In genomic region chr9:37801287-37801850, GRCh38 we compare ENCODE assay signal across 8 cellular contexts. TPM values are rescaled to one million over a fixed set of nuclear protein-coding genes. Genes with fewer than 3 reads are reported as not detected.
DNase-seq lines count a peak whose midpoint lies in the region; ATAC-seq, FAIRE-seq and TF ChIP-seq lines count a peak whose summit lies in the region.

No MANE protein-coding gene starts in this region.

- TF ChIP-seq CTCF in A549 (IDR thresholded peaks at IDR 0.05): no peak
- TF ChIP-seq CTCF in mesothelial cell of epicardium (IDR thresholded peaks at IDR 0.05; ENCODE audit: unreplicated experiment): no peak

- H3K27me3 Mint-ChIP-seq in mesothelial cell of epicardium (ENCODE audit: low read depth): no peaks in the 10 kb centered on the region

- WGBS in A549 (ENCODE audit: missing lambda C conversion rate): 1% methylated on average over 15 of the region's 45 CpGs
- WGBS in ectodermal cell, 2 experiments: 1 to 2% methylated on average over 45 of the region's 45 CpGs
- WGBS in thymus: 3% methylated on average over 45 of the region's 45 CpGs

- H3K36me3 ChIP-seq in ectodermal cell (ENCODE audit: control insufficient read depth, insufficient read depth, low read length) (no peaks in the 10 kb centered on the region), thymus (ENCODE audit: control insufficient read depth, insufficient read depth) (peaks cover 2% of the 10 kb centered on the region)

- ATAC-seq in A549: peak; percentile 51 to 68
- ATAC-seq in GM18868 (IDR thresholded peaks at IDR 0.05; ENCODE audit: unreplicated experiment): peak; percentile 48
- ATAC-seq in HG03097 (IDR thresholded peaks at IDR 0.05; ENCODE audit: low FRiP score, unreplicated experiment): peak; percentile 30
- peak; percentile 70 for ATAC-seq in SK-N-SH treated with all-trans-retinoic acid at 6 μM for 48 hours

- peaks cover 4% of the 10 kb centered on the region for H3K9me3 Mint-ChIP-seq in mesothelial cell of epicardium

- H3K27me3 ChIP-seq in ectodermal cell (ENCODE audit: control insufficient read depth, insufficient read depth, low read length, poor library complexity, severe bottlenecking) (no peaks in the 10 kb centered on the region), thymus (ENCODE audit: control insufficient read depth, insufficient read depth) (no peaks in the 10 kb centered on the region)

- DNase-seq in A549 (ENCODE audit: low read depth in 1 of 2, low spot score in 1 of 2): peak in 1 of 2 experiments; percentile 12
- peak in 1 of 2 experiments; percentile 22 for DNase-seq in mesothelial cell of epicardium (ENCODE audit: low spot score in 2 of 2, unreplicated experiment in 2 of 2)
- DNase-seq in MV-4-11 (lab: John Stamatoyannopoulos, UW): no peak

- H3K27ac ChIP-seq in A549 (peak overlapping the region; percentile 93 to 98), ectodermal cell (ENCODE audit: insufficient read depth, low read depth, low read length, poor library complexity, severe bottlenecking) (no peak overlapping the region), thymus (ENCODE audit: low read depth) (peak overlapping the region; percentile 52)

- TF ChIP-seq RAD21 in A549 (conservative IDR thresholded peaks at IDR 0.05 in 1 of 2, IDR thresholded peaks at IDR 0.05 in 1 of 2): no peak

- FAIRE-seq in A549 (lab: Jason Lieb, UNC): no peak

- CTCF ChIA-PET in A549 (lab: Yijun Ruan, JAX): interaction anchor here (0.9 to 1.8 kb wide), 4 partner anchors 16 to 319 kb away, joined by 4 to 9 read pairs (median 6); partner anchors contain the start of gene EXOSC3

- peak overlapping the region; percentile 95 for H3K4me3 Mint-ChIP-seq in mesothelial cell of epicardium

- H3K4me3 ChIP-seq in A549: peak overlapping the region; percentile 86
- H3K4me3 ChIP-seq in ectodermal cell (ENCODE audit: insufficient read depth, low read depth, low read length): peak overlapping the region; percentile 66
- H3K4me3 ChIP-seq in thymus (ENCODE audit: low read length): peak overlapping the region; percentile 96

- TF ChIP-seq POLR2A in A549 (IDR thresholded peaks at IDR 0.05; ENCODE audit: low read length): 0 out of 2 replicates have a peak, but pooled peaks have one; percentile 6

- H3K27ac Mint-ChIP-seq in mesothelial cell of epicardium: peak overlapping the region; percentile 84

- H3K4me1 ChIP-seq in A549 (peaks cover 21% of the 10 kb centered on the region), ectodermal cell (ENCODE audit: control insufficient read depth, insufficient read depth, low read length) (peaks cover 7% of the 10 kb centered on the region), thymus (ENCODE audit: control insufficient read depth, insufficient read depth, low read length) (peaks cover 18% of the 10 kb centered on the region)

- peak overlapping the region; percentile 91 for H3K4me2 ChIP-seq in A549

- H3K36me3 Mint-ChIP-seq in mesothelial cell of epicardium: peaks cover 6% of the 10 kb centered on the region

- no peak for TF ChIP-seq EP300 in A549 (IDR thresholded peaks at IDR 0.05)

- H3K4me1 Mint-ChIP-seq in mesothelial cell of epicardium: peaks cover 28% of the 10 kb centered on the region

- POLR2A ChIA-PET in A549 (lab: Yijun Ruan, JAX): interaction anchor here (0.6 to 4.9 kb wide), 5 partner anchors 10 to 209 kb away, joined by 3 to 40 read pairs (median 7); partner anchors contain the start of genes EXOSC3 and TOMM5

- H3K9me3 ChIP-seq in A549: no peaks in the 10 kb centered on the region
- H3K9me3 ChIP-seq in ectodermal cell (ENCODE audit: control insufficient read depth, low read length): no peaks in the 10 kb centered on the region
- H3K9me3 ChIP-seq in thymus (ENCODE audit: control insufficient read depth): no peaks in the 10 kb centered on the region

TF ChIP-seq in A549, 52 proteins besides CTCF, POLR2A, EP300 and RAD21 (continues in another document):
- TF ChIP-seq PBX3 (IDR thresholded peaks at IDR 0.05): no peak
- TF ChIP-seq NFE2L2 (conservative IDR thresholded peaks at IDR 0.05; ENCODE audit: low read length): no peak
- no peak for TF ChIP-seq USF2 (IDR thresholded peaks at IDR 0.05)
- no peak for TF ChIP-seq HOXB13 (CRISPR knock-in tag; IDR thresholded peaks at IDR 0.05; ENCODE audit: low read depth)
- TF ChIP-seq RNF2 (IDR thresholded peaks at IDR 0.05; ENCODE audit: borderline replicate concordance, low read depth): no peak
- TF ChIP-seq FOSB (CRISPR knock-in tag; IDR thresholded peaks at IDR 0.05): no peak

TF ChIP-seq in SK-N-SH treated with all-trans-retinoic acid at 6 μM for 48 hours, 23 proteins besides CTCF, POLR2A, EP300 and RAD21 (continues in another document):
- TF ChIP-seq OSR1 (CRISPR knock-in tag; IDR thresholded peaks at IDR 0.05): no peak
- no peak for TF ChIP-seq CSDC2 (CRISPR knock-in tag; IDR thresholded peaks at IDR 0.05)
- TF ChIP-seq SNAI2 (CRISPR knock-in tag; IDR thresholded peaks at IDR 0.05): no peak
- no peak for TF ChIP-seq BACH2 (CRISPR knock-in tag; IDR thresholded peaks at IDR 0.05; ENCODE audit: borderline replicate concordance)
- TF ChIP-seq GLIS3 (CRISPR knock-in tag; IDR thresholded peaks at IDR 0.05): no peak
- TF ChIP-seq ZFP30 (CRISPR knock-in tag; IDR thresholded peaks at IDR 0.05): no peak
- no peak for TF ChIP-seq ZNF565 (CRISPR knock-in tag; conservative IDR thresholded peaks at IDR 0.05; ENCODE audit: low read depth)
- no peak for TF ChIP-seq TOX (CRISPR knock-in tag; IDR thresholded peaks at IDR 0.05; ENCODE audit: borderline replicate concordance)
- TF ChIP-seq ESRRG (CRISPR knock-in tag; IDR thresholded peaks at IDR 0.05): no peak
- TF ChIP-seq RARB (CRISPR knock-in tag; IDR thresholded peaks at IDR 0.05): no peak
- TF ChIP-seq ZNF8 (CRISPR knock-in tag; IDR thresholded peaks at IDR 0.05): no peak
- no peak for TF ChIP-seq ARNTL (CRISPR knock-in tag; IDR thresholded peaks at IDR 0.05; ENCODE audit: borderline replicate concordance, low read depth)
- TF ChIP-seq POU6F1 (CRISPR knock-in tag; IDR thresholded peaks at IDR 0.05; ENCODE audit: borderline replicate concordance, low read depth): no peak

RNA-seq across cellular contexts. Expression of gene DCAF10, which starts 0.8 kb away (rescaled TPM):
- 25.8 and 33.1 TPM in 2 replicates for polyA plus RNA-seq in A549 (2011; rRNA removed)
- 5.4 and 7.3 TPM in 2 replicates for polyA plus RNA-seq in A549 (2012; cell fraction: cytosol; rRNA removed)
- polyA plus RNA-seq in A549 (2012; cell fraction: nucleus; rRNA removed): 3.8 and 4.1 TPM in 2 replicates
- polyA plus RNA-seq in A549 (2017; fragmentation: RNase III; extraction: RNeasy Plus Mini Kit Qiagen cat#74134 plus additional on column Dnase treatment): 10.9 to 12.4 TPM (median 11.5 TPM) in 3 replicates
- polyA minus RNA-seq in A549 (2011; rRNA and poly(A)+ RNA removed): 39.3 and 39.9 TPM in 2 replicates
- 20.5 TPM for polyA plus RNA-seq in ectodermal cell (2013, experiment 1 of 4)
- 18.6 TPM for polyA plus RNA-seq in ectodermal cell (2013, experiment 2 of 4)
- polyA plus RNA-seq in ectodermal cell (2013, experiment 3 of 4): 21.2 TPM
- polyA plus RNA-seq in ectodermal cell (2013, experiment 4 of 4): 21.7 TPM
- 30.9 to 32.8 TPM (median 31.4 TPM) in 3 replicates for total RNA-seq in mesothelial cell of epicardium
- 7.6 TPM for polyA plus RNA-seq in thymus

RNA-seq across cellular contexts. Expression of gene EXOSC3, which starts 16.5 kb away (rescaled TPM):
- polyA plus RNA-seq in A549 (2011; rRNA removed): 40.7 and 63.2 TPM in 2 replicates
- 79.6 and 87.2 TPM in 2 replicates for polyA plus RNA-seq in A549 (2012; cell fraction: cytosol; rRNA removed)
- polyA plus RNA-seq in A549 (2012; cell fraction: nucleus; rRNA removed): 43.8 and 66.7 TPM in 2 replicates
- polyA plus RNA-seq in A549 (2017; fragmentation: RNase III; extraction: RNeasy Plus Mini Kit Qiagen cat#74134 plus additional on column Dnase treatment): 72.2 to 77.1 TPM (median 72.4 TPM) in 3 replicates
- 22.9 and 23.8 TPM in 2 replicates for polyA minus RNA-seq in A549 (2011; rRNA and poly(A)+ RNA removed)
- 60.3 TPM for polyA plus RNA-seq in ectodermal cell (2013, experiment 1 of 4)
- 61.7 TPM for polyA plus RNA-seq in ectodermal cell (2013, experiment 2 of 4)
- polyA plus RNA-seq in ectodermal cell (2013, experiment 3 of 4): 34.7 TPM
- 35.5 TPM for polyA plus RNA-seq in ectodermal cell (2013, experiment 4 of 4)
- 37.6 to 49.1 TPM (median 38.8 TPM) in 3 replicates for total RNA-seq in mesothelial cell of epicardium
- 38.9 TPM for polyA plus RNA-seq in thymus

RNA-seq across cellular contexts. Expression of gene TRMT10B, which starts 47.8 kb away (rescaled TPM):
- polyA plus RNA-seq in A549 (2011; rRNA removed) (8.9 and 10.1 TPM in 2 replicates), A549 (2017; fragmentation: RNase III; extraction: RNeasy Plus Mini Kit Qiagen cat#74134 plus additional on column Dnase treatment) (6.3 to 6.9 TPM (median 6.5 TPM) in 3 replicates), thymus (9.7 TPM)
- 3.6 and 4.0 TPM in 2 replicates for polyA plus RNA-seq in A549 (2012; cell fraction: cytosol; rRNA removed)
- polyA plus RNA-seq in A549 (2012; cell fraction: nucleus; rRNA removed): 1.6 and 2.1 TPM in 2 replicates
- 2.2 and 4.2 TPM in 2 replicates for polyA minus RNA-seq in A549 (2011; rRNA and poly(A)+ RNA removed)
- polyA plus RNA-seq in ectodermal cell (2013, experiment 1 of 4): 11.2 TPM
- 10.5 TPM for polyA plus RNA-seq in ectodermal cell (2013, experiment 2 of 4)
- polyA plus RNA-seq in ectodermal cell (2013, experiment 3 of 4): 8.9 TPM
- 9.6 TPM for polyA plus RNA-seq in ectodermal cell (2013, experiment 4 of 4)
- total RNA-seq in mesothelial cell of epicardium: 10.1 to 11.3 TPM (median 11.0 TPM) in 3 replicates
